In the genomic region with DNA sequence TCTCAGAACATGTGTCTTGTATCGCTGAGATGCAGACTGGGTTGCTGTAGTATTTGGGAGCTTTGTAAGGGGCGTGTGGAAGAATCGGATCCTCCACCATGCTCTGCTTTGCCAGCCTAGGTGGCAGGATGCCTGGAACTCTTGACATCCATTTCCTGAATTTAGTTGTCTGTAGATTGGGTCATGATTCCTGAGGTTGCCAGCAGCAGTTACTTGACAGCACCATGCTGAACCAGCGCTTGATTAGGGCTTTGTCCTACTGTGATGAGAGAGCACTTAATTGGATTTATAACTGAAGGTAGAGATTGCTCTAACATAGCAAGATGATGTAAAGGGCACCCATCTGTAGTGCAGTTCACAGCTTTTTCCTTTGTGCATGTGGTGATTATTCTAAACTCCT, we compare ENCODE assay signal across 14 cellular contexts.
DNase-seq lines count a peak whose midpoint lies in the region; ATAC-seq and TF ChIP-seq lines count a peak whose summit lies in the region.
"Had no signal": no experiment of that assay in that cellular context is flagged by ENCODE, and none has a peak within 500 bp of the region (broad histone marks: within the 10 kb centered on the region; RNA-seq: fewer than 3 reads in every experiment).

No MANE protein-coding gene starts in this region.

- no peaks in the 10 kb centered on the region for H3K27me3 ChIP-seq in A673 (replicated peaks; ENCODE audit: insufficient read depth, low read depth, low read length, poor library complexity)
- no peaks in the 10 kb centered on the region for H3K27me3 ChIP-seq in SK-N-SH (ENCODE audit: insufficient read depth)
- no peaks in the 10 kb centered on the region for H3K27me3 ChIP-seq in right cardiac atrium (ENCODE audit: control insufficient read depth, insufficient read depth)
- no peaks in the 10 kb centered on the region for H3K27me3 ChIP-seq in stomach
- no peaks in the 10 kb centered on the region for H3K27me3 ChIP-seq in MM.1S (replicated peaks; ENCODE audit: insufficient read depth, low read length)
- H3K27me3 ChIP-seq: vagina had no signal

- no peak overlapping the region for H3K4me3 Mint-ChIP-seq in HFFc6
- H3K4me3 Mint-ChIP-seq in mesothelial cell of epicardium = no peak overlapping the region
- H3K4me3 Mint-ChIP-seq: activated CD8-positive, alpha-beta T cell treated with anti-CD3 and anti-CD28 coated beads for 36 hours; activated naive CD8-positive, alpha-beta T cell treated with anti-CD3 and anti-CD28 coated beads for 36 hours had no signal

- H3K9me3 Mint-ChIP-seq in HFFc6 = no peaks in the 10 kb centered on the region
- no peaks in the 10 kb centered on the region for H3K9me3 Mint-ChIP-seq in mesothelial cell of epicardium
- H3K9me3 Mint-ChIP-seq: activated CD8-positive, alpha-beta T cell treated with anti-CD3 and anti-CD28 coated beads for 36 hours; activated naive CD8-positive, alpha-beta T cell treated with anti-CD3 and anti-CD28 coated beads for 36 hours; naive B cell had no signal

- TF ChIP-seq RAD21 in SK-N-SH (IDR thresholded peaks at IDR 0.05; ENCODE audit: low read length) = no peak

- TF ChIP-seq EP300 in SK-N-SH (IDR thresholded peaks at IDR 0.05; ENCODE audit: borderline replicate concordance in 1 of 2, low read depth in 1 of 2, low read length in 1 of 2) (no peak), stomach (IDR thresholded peaks at IDR 0.05) (no peak)

- no peaks in the 10 kb centered on the region for H3K27me3 Mint-ChIP-seq in HFFc6 (ENCODE audit: insufficient read depth)
- no peaks in the 10 kb centered on the region for H3K27me3 Mint-ChIP-seq in mesothelial cell of epicardium (ENCODE audit: low read depth)
- H3K27me3 Mint-ChIP-seq: activated CD8-positive, alpha-beta T cell treated with anti-CD3 and anti-CD28 coated beads for 36 hours; activated naive CD8-positive, alpha-beta T cell treated with anti-CD3 and anti-CD28 coated beads for 36 hours; naive B cell had no signal

- H4K20me1 ChIP-seq in SK-N-SH (ENCODE audit: insufficient read depth) (no peaks in the 10 kb centered on the region), MM.1S (ENCODE audit: insufficient read depth, low read length) (no peaks in the 10 kb centered on the region)

- ATAC-seq in right cardiac atrium = peak; percentile 51 to 53
- no peak for ATAC-seq in HG03039 (IDR thresholded peaks at IDR 0.05; ENCODE audit: unreplicated experiment)

- no peak overlapping the region for H3K4me2 ChIP-seq in SK-N-SH
- H3K4me2 ChIP-seq in MM.1S (ENCODE audit: low read depth, low read length) = no peak overlapping the region

- H3K79me2 ChIP-seq in SK-N-SH (ENCODE audit: insufficient read depth) (no peaks in the 10 kb centered on the region), MM.1S (ENCODE audit: low read length) (no peaks in the 10 kb centered on the region)

- no peaks in the 10 kb centered on the region for H3K9me2 ChIP-seq in SK-N-SH
- no peaks in the 10 kb centered on the region for H3K9me2 ChIP-seq in MM.1S (replicated peaks; ENCODE audit: insufficient read depth, low read length)

- peaks cover 2% of the 10 kb centered on the region for H3K36me3 ChIP-seq in A673 (ENCODE audit: insufficient read depth, low read length, poor library complexity, severe bottlenecking)
- peaks cover 18 to 39% of the 10 kb centered on the region in 2 experiments for H3K36me3 ChIP-seq in SK-N-SH (replicated peaks in 1 of 2; ENCODE audit: control insufficient read depth in 1 of 2, insufficient read depth in 2 of 2, low read length in 1 of 2)
- peaks cover 13 to 78% (median 75%) of the 10 kb centered on the region in 4 donors for H3K36me3 ChIP-seq in stomach
- H3K36me3 ChIP-seq in MM.1S (replicated peaks; ENCODE audit: insufficient read depth, low read length) = no peaks in the 10 kb centered on the region

- H3K27ac ChIP-seq in A673 (ENCODE audit: low read depth, low read length, poor library complexity, severe bottlenecking) (no peak overlapping the region), SK-N-SH (ENCODE audit: low read depth in 2 of 2, low read length in 1 of 2) (peak overlapping the region; percentile 3 to 69; a peak in 3 of 4 replicates), right cardiac atrium (ENCODE audit: low read length) (no peak overlapping the region), stomach (peak overlapping the region in 1 of 5 donors; percentile 7), MM.1S (ENCODE audit: low read length) (no peak overlapping the region)
- H3K27ac ChIP-seq: vagina had no signal

- H2AFZ ChIP-seq in SK-N-SH (ENCODE audit: low read depth) (no peak overlapping the region), MM.1S (ENCODE audit: low read length) (no peak overlapping the region)

- TF ChIP-seq CTCF in A673 (conservative IDR thresholded peaks at IDR 0.05; ENCODE audit: low read depth, low read length) (no peak), HFFc6 (IDR thresholded peaks at IDR 0.05) (no peak), SK-N-SH (IDR thresholded peaks at IDR 0.05) (no peak), mesothelial cell of epicardium (IDR thresholded peaks at IDR 0.05; ENCODE audit: unreplicated experiment) (no peak), stomach (IDR thresholded peaks at IDR 0.05) (no peak), MM.1S (IDR thresholded peaks at IDR 0.05; ENCODE audit: low read length) (no peak)

- no peaks in the 10 kb centered on the region for H3K9me3 ChIP-seq in A673 (ENCODE audit: low read depth, low read length, poor library complexity, severe bottlenecking)
- no peaks in the 10 kb centered on the region for H3K9me3 ChIP-seq in SK-N-SH
- H3K9me3 ChIP-seq in right cardiac atrium (ENCODE audit: control insufficient read depth, low read length) = no peaks in the 10 kb centered on the region
- no peaks in the 10 kb centered on the region for H3K9me3 ChIP-seq in stomach
- no peaks in the 10 kb centered on the region for H3K9me3 ChIP-seq in MM.1S (replicated peaks; ENCODE audit: insufficient read depth, low read length)
- H3K9me3 ChIP-seq: vagina had no signal

- H3K4me3 ChIP-seq in A673 (ENCODE audit: low read depth, low read length, poor library complexity, severe bottlenecking) (no peak overlapping the region), SK-N-SH (ENCODE audit: low read depth in 2 of 2, low read length in 1 of 2) (no peak overlapping the region), right cardiac atrium (ENCODE audit: low read length) (no peak overlapping the region), stomach (no peak overlapping the region), MM.1S (ENCODE audit: low read length) (no peak overlapping the region)
- H3K4me3 ChIP-seq: GM12878, vagina had no signal

- H3K4me1 ChIP-seq in A673 (ENCODE audit: insufficient read depth, low read length, poor library complexity, severe bottlenecking) (peaks cover 13% of the 10 kb centered on the region), SK-N-SH (ENCODE audit: control insufficient read depth in 1 of 2, insufficient read depth in 2 of 2, low read depth in 1 of 2, low read length in 1 of 2) (peaks cover 14 to 28% of the 10 kb centered on the region in 2 experiments), right cardiac atrium (ENCODE audit: control insufficient read depth, insufficient read depth, low read length) (no peaks in the 10 kb centered on the region), stomach (peaks cover 0 to 38% (median 22%) of the 10 kb centered on the region in 4 donors), MM.1S (ENCODE audit: low read length) (no peaks in the 10 kb centered on the region)
- H3K4me1 ChIP-seq: vagina had no signal

- H3K27ac Mint-ChIP-seq in HFFc6 (peak overlapping the region; percentile 7; the same call in 1 of the 2 replicates), mesothelial cell of epicardium (no peak overlapping the region)
- H3K27ac Mint-ChIP-seq: activated CD8-positive, alpha-beta T cell treated with anti-CD3 and anti-CD28 coated beads for 36 hours; activated naive CD8-positive, alpha-beta T cell treated with anti-CD3 and anti-CD28 coated beads for 36 hours had no signal

- intact Hi-C loops in A673 (cut with micrococcal nuclease; ENCODE audit: unreplicated experiment) (loop anchor here (2.0 to 10.0 kb wide), 5 partner anchors 83 to 370 kb away; no protein-coding TSS in a partner anchor), right cardiac atrium (cut with DNase I) (loop anchor here in 2 of 4 donors (5.0 to 10.0 kb wide), 3 partner anchors 240 to 370 kb away; partner anchors contain the start of genes UQCR10 (in 1 of the 2) and ZMAT5 (in 1 of the 2)), stomach (cut with DNase I; ENCODE audit: low total_unique reads) (no loop called here)

- BruUV-seq in A673 (replicated peaks; lab: Mats Ljungman, UMichigan) = no TSS peak

- CTCF ChIA-PET in A673 (lab: Charles Lee) (interaction anchor here (0.5 to 1.9 kb wide), 18 partner anchors 13 to 380 kb away, joined by 3 to 22 read pairs (median 4); partner anchors contain the start of genes ASCC2 and ZMAT5), SK-N-SH (lab: Yijun Ruan, JAX) (interaction anchor here (0.6 to 6.1 kb wide), 90 partner anchors 9 to 450 kb away, joined by 3 to 64 read pairs (median 4); partner anchors contain the start of gene MTMR3)

- H3K4me1 Mint-ChIP-seq in HFFc6 (ENCODE audit: low read depth) (peaks cover 26% of the 10 kb centered on the region), mesothelial cell of epicardium (peaks cover 2% of the 10 kb centered on the region)

- no peak for TF ChIP-seq POLR2A in stomach (IDR thresholded peaks at IDR 0.05)

- H3K9ac ChIP-seq in SK-N-SH (no peak overlapping the region), MM.1S (ENCODE audit: low read length) (no peak overlapping the region)

- peak; percentile 81 for DNase-seq in A673 (ENCODE audit: low spot score)
- no peak for DNase-seq in HFFc6
- no peak for DNase-seq in SK-N-SH
- peak in 1 of 3 donors; percentile 45 for DNase-seq in right cardiac atrium
- DNase-seq in mesothelial cell of epicardium (ENCODE audit: low spot score in 2 of 2, unreplicated experiment in 2 of 2) = no peak
- no peak for DNase-seq in stomach
- no peak for DNase-seq in MM.1S
- DNase-seq: GOT3 had no signal

- peaks cover 10% of the 10 kb centered on the region for H3F3A ChIP-seq in SK-N-SH (replicated peaks; ENCODE audit: insufficient read depth)
- H3F3A ChIP-seq in MM.1S (ENCODE audit: insufficient read depth, low read length) = no peaks in the 10 kb centered on the region

- 15% methylated on average over 4 of the region's 4 CpGs for WGBS in SK-N-SH (ENCODE audit: low lambda C conversion rate)
- WGBS in right cardiac atrium = 44% methylated on average over 4 of the region's 4 CpGs
- WGBS in stomach, 5 donors = 34 to 67% (median 48%) methylated on average over 4 of the region's 4 CpGs

- POLR2A ChIA-PET in A673 (lab: Charles Lee; ENCODE audit: low non-redundant PET) = no interaction called here
- POLR2A ChIA-PET in SK-N-SH (lab: Yijun Ruan, JAX) = interaction anchor here (1.5 kb wide), 1 partner anchor 167 kb away, joined by 3 read pairs; the partner anchor contains the start of gene ASCC2

- H3K36me3 Mint-ChIP-seq in HFFc6 (ENCODE audit: low read depth) = peaks cover 13% of the 10 kb centered on the region
- peaks cover 17% of the 10 kb centered on the region for H3K36me3 Mint-ChIP-seq in mesothelial cell of epicardium
- H3K36me3 Mint-ChIP-seq: activated naive CD8-positive, alpha-beta T cell treated with anti-CD3 and anti-CD28 coated beads for 36 hours had no signal

Comparison
In these comparisons a context has a peak if more than half of its experiments do, and no peak if none do; other contexts are left out.
1. H3K27ac ChIP-seq: peak in SK-N-SH (2 of 2); none in A673 (single experiment), right cardiac atrium (single experiment) and MM.1S (single experiment).